10 cellular contexts compared by ENCODE assay signal in the genomic region with DNA sequence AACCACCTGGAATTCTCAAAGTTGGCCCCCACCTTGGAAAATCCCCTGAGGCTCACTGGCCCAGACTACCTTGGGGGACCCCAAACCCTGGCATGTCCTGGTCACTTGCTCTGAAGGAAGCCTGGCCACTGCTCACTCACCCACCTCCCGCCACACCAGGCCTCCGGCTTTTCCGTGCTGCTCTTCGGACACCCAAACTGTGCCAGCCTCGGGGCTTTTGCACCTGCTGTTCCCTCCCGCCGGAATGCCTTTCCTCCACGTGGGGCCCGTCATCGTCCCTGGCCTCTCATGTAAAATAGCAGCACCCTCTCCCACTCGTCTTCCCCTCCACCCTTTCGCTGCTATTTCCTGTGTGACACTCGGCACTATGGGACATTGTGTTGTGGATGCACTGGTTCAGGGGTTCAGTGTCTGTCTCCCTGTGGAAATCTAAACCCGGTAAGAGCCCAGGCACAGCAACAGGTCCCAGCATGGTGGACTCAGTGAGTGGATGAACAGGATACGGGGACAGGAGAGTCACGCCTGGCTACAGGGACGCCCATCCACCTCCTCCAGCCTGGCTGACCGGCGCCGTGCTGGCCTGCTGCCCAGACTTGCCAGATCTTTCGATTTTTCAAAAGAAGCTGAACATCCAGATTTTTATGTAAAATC.
A peak's percentile ranks its signal among the peaks of the same experiment; 100 is the strongest.
DNase-seq lines count a peak whose midpoint lies in the region; ATAC-seq and TF ChIP-seq lines count a peak whose summit lies in the region.
"Had no signal": no experiment of that assay in that cellular context is flagged by ENCODE, and none has a peak within 500 bp of the region (broad histone marks: within the 10 kb centered on the region; RNA-seq: fewer than 3 reads in every experiment).

No MANE protein-coding gene starts in this region.

- H3K4me3 Mint-ChIP-seq in Calu3 (ENCODE audit: low read depth, unreplicated experiment) = no peak overlapping the region
- H3K4me3 Mint-ChIP-seq: activated B cell treated with CpG ODN at 0.5 μM for 24 hours had no signal

- H3K9me2 ChIP-seq in SK-N-SH = no peaks in the 10 kb centered on the region

- H3K36me3 Mint-ChIP-seq in Calu3 (ENCODE audit: insufficient read depth, unreplicated experiment) = peaks cover 6% of the 10 kb centered on the region

- no peaks in the 10 kb centered on the region for H4K20me1 ChIP-seq in SK-N-SH (ENCODE audit: insufficient read depth)

- H3K27ac Mint-ChIP-seq in Calu3 (ENCODE audit: unreplicated experiment) = peak overlapping the region; percentile 20
- H3K27ac Mint-ChIP-seq: activated B cell treated with CpG ODN at 0.5 μM for 24 hours had no signal

- DNase-seq in Calu3 = peak; percentile 73
- DNase-seq in SK-N-SH = peak; percentile 90
- DNase-seq in heart left ventricle = peak; percentile 74 to 85 (median 81)
- peak; percentile 89 for DNase-seq in posterior vena cava (ENCODE audit: low spot score)
- DNase-seq in OCI-M2 (lab: John Stamatoyannopoulos, UW; ENCODE audit: unreplicated experiment) = no peak
- no peak for DNase-seq in activated CD8-positive, alpha-beta memory T cell treated with anti-CD3 and anti-CD28 coated beads for 24 hours
- no peak for DNase-seq in T1000 (lab: John Stamatoyannopoulos, UW)
- DNase-seq: activated B cell treated with CpG ODN at 0.5 μM for 24 hours, GF-D8 had no signal

- peak overlapping the region; percentile 60; the same call in 1 of the 2 replicates for H3K9ac ChIP-seq in SK-N-SH

- H3K27ac ChIP-seq in SK-N-SH (ENCODE audit: low read depth in 2 of 2, low read length in 1 of 2) (peak overlapping the region; percentile 94 to 99), heart left ventricle (peak overlapping the region; percentile 43 to 92 (median 84))

- WGBS in SK-N-SH (ENCODE audit: low lambda C conversion rate) = 43% methylated on average over 18 of the region's 21 CpGs
- WGBS in heart left ventricle, 4 donors = 30 to 55% (median 40%) methylated on average over 21 of the region's 21 CpGs

- TF ChIP-seq CTCF in Calu3 (IDR thresholded peaks at IDR 0.05; ENCODE audit: unreplicated experiment) (no peak), SK-N-SH (IDR thresholded peaks at IDR 0.05) (no peak), heart left ventricle (IDR thresholded peaks at IDR 0.05) (no peak)

- POLR2A ChIA-PET in SK-N-SH (lab: Yijun Ruan, JAX) = interaction anchor here (0.7 to 1.2 kb wide), 3 partner anchors 12 to 21 kb away, joined by 3 to 4 read pairs (median 3); no protein-coding TSS in a partner anchor

- H3K27me3 ChIP-seq in SK-N-SH (ENCODE audit: insufficient read depth) (no peaks in the 10 kb centered on the region), heart left ventricle (no peaks in the 10 kb centered on the region)

- no peaks in the 10 kb centered on the region for H3K36me3 ChIP-seq in SK-N-SH (replicated peaks in 1 of 2; ENCODE audit: control insufficient read depth in 1 of 2, insufficient read depth in 2 of 2, low read length in 1 of 2)
- H3K36me3 ChIP-seq in heart left ventricle = no peaks in the 10 kb centered on the region

- ATAC-seq in heart left ventricle (peak; percentile 42 to 68 (median 52)), GM19328 (IDR thresholded peaks at IDR 0.05; ENCODE audit: unreplicated experiment) (no peak)

- H3K4me1 Mint-ChIP-seq in Calu3 (ENCODE audit: low read depth, unreplicated experiment) = peaks cover 28% of the 10 kb centered on the region
- H3K4me1 Mint-ChIP-seq: activated B cell treated with CpG ODN at 0.5 μM for 24 hours had no signal

- H2AFZ ChIP-seq in SK-N-SH (ENCODE audit: low read depth) = peak overlapping the region; percentile 81

- no peaks in the 10 kb centered on the region for H3K27me3 Mint-ChIP-seq in Calu3 (ENCODE audit: unreplicated experiment)

- H3F3A ChIP-seq in SK-N-SH (replicated peaks; ENCODE audit: insufficient read depth) = peaks cover 27% of the 10 kb centered on the region

- H3K9me3 ChIP-seq in SK-N-SH = no peaks in the 10 kb centered on the region
- no peaks in the 10 kb centered on the region for H3K9me3 ChIP-seq in heart left ventricle

- TF ChIP-seq RAD21 in SK-N-SH (IDR thresholded peaks at IDR 0.05; ENCODE audit: low read length) = no peak; the same call in 1 of the 2 replicates

- no peak for TF ChIP-seq POLR2A in heart left ventricle (IDR thresholded peaks at IDR 0.05)

- H3K4me3 ChIP-seq in SK-N-SH (ENCODE audit: low read depth in 2 of 2, low read length in 1 of 2) = peak overlapping the region in 1 of 2 experiments; percentile 33; a peak in 1 of 4 replicates
- H3K4me3 ChIP-seq in heart left ventricle = peak overlapping the region in 8 of 12 donors; percentile 1 to 42 (median 24)

- no peaks in the 10 kb centered on the region for H3K9me3 Mint-ChIP-seq in Calu3 (ENCODE audit: low read depth, unreplicated experiment)
- H3K9me3 Mint-ChIP-seq: activated B cell treated with CpG ODN at 0.5 μM for 24 hours had no signal

- peaks cover 32 to 52% of the 10 kb centered on the region in 2 experiments for H3K4me1 ChIP-seq in SK-N-SH (ENCODE audit: control insufficient read depth in 1 of 2, insufficient read depth in 2 of 2, low read depth in 1 of 2, low read length in 1 of 2)
- peaks cover 3 to 66% (median 44%) of the 10 kb centered on the region in 12 donors for H3K4me1 ChIP-seq in heart left ventricle

- intact Hi-C loops in Calu3 (cut with micrococcal nuclease; ENCODE audit: unreplicated experiment) = no loop called here
- intact Hi-C loops in heart left ventricle (cut with DNase I) = loop anchor here in 2 of 10 donors (10.0 kb wide), 2 partner anchors 70 to 110 kb away; no protein-coding TSS in a partner anchor
- intact Hi-C loops in posterior vena cava (cut with DNase I) = no loop called here

- 0 out of 4 replicates have a peak, but pooled peaks of 1 of the 2 experiments have one; percentile 22 for TF ChIP-seq EP300 in SK-N-SH (IDR thresholded peaks at IDR 0.05; ENCODE audit: borderline replicate concordance in 1 of 2, low read depth in 1 of 2, low read length in 1 of 2)

- H3K79me2 ChIP-seq in SK-N-SH (ENCODE audit: insufficient read depth) = no peaks in the 10 kb centered on the region

- H3K4me2 ChIP-seq in SK-N-SH = peak overlapping the region; percentile 73

- BruUV-seq in Calu3 (replicated peaks; lab: Mats Ljungman, UMichigan) = no TSS peak

- CTCF ChIA-PET in Calu3 (lab: Charles Lee) = interaction anchor here (0.9 to 1.7 kb wide), 4 partner anchors 10 to 22 kb away, joined by 3 to 6 read pairs (median 4); no protein-coding TSS in a partner anchor
- CTCF ChIA-PET in SK-N-SH (lab: Yijun Ruan, JAX) = interaction anchor here (0.8 to 1.5 kb wide), 4 partner anchors 13 to 52 kb away, joined by 3 to 4 read pairs (median 4); no protein-coding TSS in a partner anchor

TF ChIP-seq in SK-N-SH, 30 proteins besides CTCF, POLR2A, EP300 and RAD21:
- TF ChIP-seq SMC3 (IDR thresholded peaks at IDR 0.05; ENCODE audit: low read depth, low read length) (no peak), NRF1 (IDR thresholded peaks at IDR 0.05; ENCODE audit: low read depth, low read length) (no peak), RCOR1 (IDR thresholded peaks at IDR 0.05; ENCODE audit: low read length) (peak; percentile 17; the same call in 1 of the 2 replicates), EZH2phosphoT487 (IDR thresholded peaks at IDR 0.05; ENCODE audit: borderline replicate concordance, low read depth) (no peak), USF1 (IDR thresholded peaks at IDR 0.05; ENCODE audit: borderline replicate concordance, low read depth) (no peak), NFIC (IDR thresholded peaks at IDR 0.05; ENCODE audit: borderline replicate concordance) (peak; percentile 77), JUND (IDR thresholded peaks at IDR 0.05) (no peak), CHD2 (IDR thresholded peaks at IDR 0.05; ENCODE audit: low read length, partially characterized antibody) (peak; percentile 53), TCF12 (IDR thresholded peaks at IDR 0.05) (peak; percentile 39; the same call in 1 of the 2 replicates), FOXJ3 (CRISPR knock-in tag; IDR thresholded peaks at IDR 0.05) (no peak), ELF1 (IDR thresholded peaks at IDR 0.05) (no peak), TEAD4 (IDR thresholded peaks at IDR 0.05; ENCODE audit: borderline replicate concordance, insufficient read depth) (no peak)
- TF ChIP-seq, protein P1, sequence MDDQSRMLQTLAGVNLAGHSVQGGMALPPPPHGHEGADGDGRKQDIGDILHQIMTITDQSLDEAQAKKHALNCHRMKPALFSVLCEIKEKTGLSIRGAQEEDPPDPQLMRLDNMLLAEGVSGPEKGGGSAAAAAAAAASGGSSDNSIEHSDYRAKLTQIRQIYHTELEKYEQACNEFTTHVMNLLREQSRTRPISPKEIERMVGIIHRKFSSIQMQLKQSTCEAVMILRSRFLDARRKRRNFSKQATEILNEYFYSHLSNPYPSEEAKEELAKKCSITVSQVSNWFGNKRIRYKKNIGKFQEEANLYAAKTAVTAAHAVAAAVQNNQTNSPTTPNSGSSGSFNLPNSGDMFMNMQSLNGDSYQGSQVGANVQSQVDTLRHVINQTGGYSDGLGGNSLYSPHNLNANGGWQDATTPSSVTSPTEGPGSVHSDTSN (IDR thresholded peaks at IDR 0.05) = peak; percentile 28; the same call in 1 of the 2 replicates
- TF ChIP-seq, protein P2, sequence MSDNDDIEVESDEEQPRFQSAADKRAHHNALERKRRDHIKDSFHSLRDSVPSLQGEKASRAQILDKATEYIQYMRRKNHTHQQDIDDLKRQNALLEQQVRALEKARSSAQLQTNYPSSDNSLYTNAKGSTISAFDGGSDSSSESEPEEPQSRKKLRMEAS (IDR thresholded peaks at IDR 0.05; ENCODE audit: low read depth) = 0 out of 2 replicates have a peak, but pooled peaks have one; percentile 39

Comparison
In these comparisons a context has a peak if more than half of its experiments do, and no peak if none do; other contexts are left out.
1. DNase-seq: peak in Calu3 (single experiment), SK-N-SH (single experiment), heart left ventricle (5 of 5) and posterior vena cava (single experiment); none in OCI-M2 (single experiment), activated CD8-positive, alpha-beta memory T cell treated with anti-CD3 and anti-CD28 coated beads for 24 hours (single experiment) and T1000 (single experiment).